In the genomic region with DNA sequence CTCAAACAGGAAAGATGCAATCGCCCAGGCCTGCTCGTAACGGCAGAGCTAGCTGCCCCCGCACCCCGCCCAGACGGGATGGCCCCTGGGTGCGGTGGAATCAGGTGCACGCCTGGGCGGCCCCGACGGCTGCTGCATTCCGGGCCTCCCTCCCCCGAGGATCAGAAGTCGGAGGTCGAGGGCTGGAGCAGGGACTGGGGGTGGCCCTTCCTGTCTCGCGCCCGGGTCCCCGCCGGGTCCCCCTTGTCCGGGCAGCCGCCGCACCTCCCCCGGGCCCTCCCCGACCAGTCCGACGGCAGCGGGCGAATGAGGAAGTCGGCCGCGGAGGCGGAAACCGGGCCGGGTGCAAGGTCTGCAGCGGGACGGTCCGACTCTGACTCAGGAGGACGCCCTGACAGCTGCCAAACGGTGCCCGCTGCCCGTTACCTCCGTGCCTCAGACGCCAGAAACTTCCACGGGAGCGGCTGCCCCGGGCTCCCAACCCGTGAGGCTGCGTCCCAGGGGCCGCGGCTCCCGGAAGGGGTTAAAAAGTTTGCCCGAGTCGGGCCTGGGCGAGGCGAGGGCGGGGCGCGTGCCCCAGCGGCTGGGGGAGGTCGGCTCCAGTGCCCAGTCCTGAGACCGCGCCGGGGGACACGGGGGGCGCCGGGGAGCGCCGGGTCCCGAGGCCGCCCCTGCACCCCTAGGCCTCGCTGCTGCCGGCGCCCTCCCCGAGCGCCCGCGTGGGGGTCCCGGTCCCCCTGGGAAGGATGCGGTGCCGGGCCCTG, we compare ENCODE assay signal across 8 cellular contexts. TPM values are rescaled to one million over a fixed set of nuclear protein-coding genes. Genes with fewer than 3 reads are reported as not detected.
DNase-seq lines count a peak whose midpoint lies in the region; ATAC-seq and TF ChIP-seq lines count a peak whose summit lies in the region.

No MANE protein-coding gene starts in this region.

- H3K4me1 Mint-ChIP-seq in chondrocyte (ENCODE audit: low read depth) = peaks cover 47% of the 10 kb centered on the region
- H3K4me1 Mint-ChIP-seq in stimulated activated memory B cell treated with anti-CD40 and anti-IgM and Interleukin-4, amounts not matched to agents 10 μg/mL and 1 μg/mL and 100 μg/mL, for 72 hours = peaks cover 60% of the 10 kb centered on the region

- WGBS in right lobe of liver (ENCODE audit: insufficient coverage, low coverage, low lambda C conversion rate, missing lambda C conversion rate) = no CpG with 5 or more reads among the region's 81 CpGs

- peak overlapping the region; percentile 98 for H3K27ac Mint-ChIP-seq in chondrocyte (ENCODE audit: unreplicated experiment)
- peak overlapping the region; percentile 89 for H3K27ac Mint-ChIP-seq in stimulated activated memory B cell treated with anti-CD40 and anti-IgM and Interleukin-4, amounts not matched to agents 10 μg/mL and 1 μg/mL and 100 μg/mL, for 72 hours

- H3K36me3 Mint-ChIP-seq in chondrocyte (ENCODE audit: low read depth) = peaks cover 24% of the 10 kb centered on the region
- peaks cover 38% of the 10 kb centered on the region for H3K36me3 Mint-ChIP-seq in stimulated activated memory B cell treated with anti-CD40 and anti-IgM and Interleukin-4, amounts not matched to agents 10 μg/mL and 1 μg/mL and 100 μg/mL, for 72 hours

- ATAC-seq in HG02885 (IDR thresholded peaks at IDR 0.05; ENCODE audit: poor library complexity, unreplicated experiment) (peak; percentile 22), right lobe of liver (peak; percentile 1 to 26 (median 6))
- ATAC-seq in stimulated activated memory B cell treated with anti-CD40 and anti-IgM and Interleukin-4, amounts not matched to agents 10 μg/mL and 1 μg/mL and 100 μg/mL, for 72 hours = peak; percentile 60

- TF ChIP-seq POLR2A in right lobe of liver (IDR thresholded peaks at IDR 0.05) = no peak

- no peaks in the 10 kb centered on the region for H3K9me3 ChIP-seq in SJSA1 (replicated peaks)
- H3K9me3 ChIP-seq in right lobe of liver = peaks cover 0 to 1% (median 0%) of the 10 kb centered on the region in 4 donors

- H3K9me3 Mint-ChIP-seq in chondrocyte (ENCODE audit: low read depth) = no peaks in the 10 kb centered on the region
- H3K9me3 Mint-ChIP-seq in stimulated activated memory B cell treated with anti-CD40 and anti-IgM and Interleukin-4, amounts not matched to agents 10 μg/mL and 1 μg/mL and 100 μg/mL, for 72 hours = no peaks in the 10 kb centered on the region

- H3K27me3 ChIP-seq in SJSA1 (replicated peaks) = no peaks in the 10 kb centered on the region
- no peaks in the 10 kb centered on the region for H3K27me3 ChIP-seq in right lobe of liver

- H3K27me3 Mint-ChIP-seq in chondrocyte (ENCODE audit: low read depth) = no peaks in the 10 kb centered on the region
- no peaks in the 10 kb centered on the region for H3K27me3 Mint-ChIP-seq in stimulated activated memory B cell treated with anti-CD40 and anti-IgM and Interleukin-4, amounts not matched to agents 10 μg/mL and 1 μg/mL and 100 μg/mL, for 72 hours

- peaks cover 52% of the 10 kb centered on the region for H3K36me3 ChIP-seq in SJSA1
- H3K36me3 ChIP-seq in right lobe of liver = no peaks in the 10 kb centered on the region

- peak; percentile 29 for DNase-seq in NCI-H82 (lab: John Stamatoyannopoulos, UW)
- no peak for DNase-seq in NCI-H82 treated with DMSO at 0.1 percent for 48 hours (lab: John Stamatoyannopoulos, UW; ENCODE audit: unreplicated experiment)
- peak in 1 of 2 experiments; percentile 34 for DNase-seq in SJSA1 (ENCODE audit: low read depth in 1 of 2, low spot score in 2 of 2)
- DNase-seq in chondrocyte (ENCODE audit: low spot score) = no peak
- DNase-seq in right lobe of liver = peak; percentile 80 to 87 (median 81)
- DNase-seq in kidney glomerular epithelial cell (lab: John Stamatoyannopoulos, UW) = no peak

- TF ChIP-seq CTCF in chondrocyte (IDR thresholded peaks at IDR 0.05) (no peak), right lobe of liver (IDR thresholded peaks at IDR 0.05) (no peak)

- H3K4me1 ChIP-seq in SJSA1 (replicated peaks) (peaks cover 36% of the 10 kb centered on the region), right lobe of liver (peaks cover 0 to 32% (median 17%) of the 10 kb centered on the region in 4 donors)

- H3K4me3 Mint-ChIP-seq in chondrocyte (ENCODE audit: unreplicated experiment) = peak overlapping the region; percentile 93
- H3K4me3 Mint-ChIP-seq in stimulated activated memory B cell treated with anti-CD40 and anti-IgM and Interleukin-4, amounts not matched to agents 10 μg/mL and 1 μg/mL and 100 μg/mL, for 72 hours = peak overlapping the region; percentile 99

- H3K4me3 ChIP-seq in SJSA1 (peak overlapping the region; percentile 88), right lobe of liver (peak overlapping the region; percentile 80 to 94 (median 87))

- H3K27ac ChIP-seq in SJSA1 (peak overlapping the region; percentile 64), right lobe of liver (peak overlapping the region; percentile 98 to 99 (median 99))

- intact Hi-C loops in right lobe of liver (cut with DNase I) = loop anchor here in 1 of 2 donors (2.0 kb wide), 1 partner anchor 78 kb away; no protein-coding TSS in a partner anchor

RNA-seq across cellular contexts. Expression of gene MYH9, which starts 0.7 kb away (rescaled TPM):
- 510 and 668 TPM in 2 replicates for total RNA-seq in SJSA1 (2014; rRNA removed; shearing (Covaris generic))
- 1,046 to 1,908 TPM (median 1,853 TPM) in 3 replicates for total RNA-seq in chondrocyte
- total RNA-seq in right lobe of liver = 100 to 1,000 TPM; 168 to 435 (median 222) TPM

Comparison
In these comparisons a context has a peak if more than half of its experiments do, and no peak if none do; other contexts are left out.
1. DNase-seq: peak in NCI-H82 (single experiment) and right lobe of liver (3 of 3); none in NCI-H82 treated with DMSO at 0.1 percent for 48 hours (single experiment), chondrocyte (single experiment) and kidney glomerular epithelial cell (single experiment).
2. ATAC-seq: peak in every context shown above with its lines; median percentile 60 in stimulated activated memory B cell treated with anti-CD40 and anti-IgM and Interleukin-4, amounts not matched to agents 10 μg/mL and 1 μg/mL and 100 μg/mL, for 72 hours; 22 in HG02885; 6 in right lobe of liver.